18 cellular contexts compared by ENCODE assay signal in the genomic region with DNA sequence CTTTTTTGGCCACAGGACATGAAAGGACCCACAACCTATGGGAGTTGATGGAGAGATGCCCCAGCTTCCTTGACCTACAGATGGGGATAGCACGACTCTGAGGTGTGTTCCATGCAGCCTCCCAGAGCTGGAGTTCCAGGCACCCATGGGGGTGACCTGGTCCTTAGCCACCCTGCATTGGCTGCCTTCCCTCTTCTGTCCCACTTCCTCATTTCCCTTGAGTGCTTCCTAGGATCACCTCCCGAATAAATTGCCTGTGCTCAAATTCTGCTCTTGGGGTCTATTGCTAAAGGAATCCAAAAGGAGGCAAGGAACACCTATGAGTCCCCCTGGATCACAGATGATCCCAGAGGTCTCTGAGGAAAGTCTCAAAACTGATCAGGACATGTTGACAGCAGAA.
"Had no signal": no experiment of that assay in that cellular context is flagged by ENCODE, and none has a peak within 500 bp of the region (broad histone marks: within the 10 kb centered on the region; RNA-seq: fewer than 3 reads in every experiment).

No MANE protein-coding gene starts in this region.

- DNase-seq: cortex of kidney; effector CD4-positive, alpha-beta T cell; foreskin fibroblast; gastrocnemius medialis; head of caudate nucleus; left ventricle myocardium superior; lower lobe of right lung; natural killer cell; occipital lobe; ovary; posterior cingulate gyrus; right lobe of liver; small intestine; stimulated activated CD4-positive, alpha-beta T cell treated with anti-CD3 and anti-CD28 coated beads, Interleukin-15, amount 100 ng/mL, for 24 hours; stimulated activated CD4-positive, alpha-beta T cell treated with anti-CD3 and anti-CD28 coated beads, Interleukin-2, amount 100 ng/mL, for 48 hours; stimulated activated naive B cell treated with anti-CD40 and anti-IgM and Interleukin-4, amounts not matched to agents 10 μg/mL and 1 μg/mL and 100 μg/mL, for 72 hours; transverse colon had no signal

- ATAC-seq: esophagus mucosa; gastrocnemius medialis; left ventricle myocardium superior; lower lobe of right lung; natural killer cell; right lobe of liver; stimulated activated naive B cell treated with anti-CD40 and anti-IgM and Interleukin-4, amounts not matched to agents 10 μg/mL and 1 μg/mL and 100 μg/mL, for 72 hours had no signal

- H3K27ac ChIP-seq: gastrocnemius medialis, lower lobe of right lung, ovary, right lobe of liver had no signal

- H3K4me3 ChIP-seq: gastrocnemius medialis, lower lobe of right lung, ovary, right lobe of liver, transverse colon had no signal

- FAIRE-seq: small intestine had no signal
